Comparison of ENCODE assay signal across 21 cellular contexts in genomic region chr3:128702391-128702790, GRCh38. TPM values are rescaled to one million over a fixed set of nuclear protein-coding genes. Genes with fewer than 3 reads are reported as not detected.
DNase-seq lines count a peak whose midpoint lies in the region; ATAC-seq, FAIRE-seq and TF ChIP-seq lines count a peak whose summit lies in the region.
"Had no signal": no experiment of that assay in that cellular context is flagged by ENCODE, and none has a peak within 500 bp of the region (broad histone marks: within the 10 kb centered on the region; RNA-seq: fewer than 3 reads in every experiment).

No MANE protein-coding gene starts in this region.

- FAIRE-seq in keratinocyte (lab: Jason Lieb, UNC) = no peak
- FAIRE-seq: A204.1, G401.6, H1, RCC 7860 had no signal

- TF ChIP-seq POLR2A in breast epithelium (IDR thresholded peaks at IDR 0.05) = no peak

- H3K9me1 ChIP-seq in keratinocyte (ENCODE audit: control insufficient read depth, extremely low read depth, insufficient read depth, low read length) = no peaks in the 10 kb centered on the region

- H3K27me3 ChIP-seq in mammary epithelial cell (ENCODE audit: insufficient read depth, low read length) (no peaks in the 10 kb centered on the region), breast epithelium (no peaks in the 10 kb centered on the region), OCI-LY3 (ENCODE audit: low read depth, low read length) (no peaks in the 10 kb centered on the region), keratinocyte (ENCODE audit: control insufficient read depth, extremely low read depth, insufficient read depth, low read length) (no peaks in the 10 kb centered on the region)
- H3K27me3 ChIP-seq: MG63, SJCRH30 had no signal

- no peak for DNase-seq in mammary epithelial cell
- DNase-seq in breast epithelium (ENCODE audit: low spot score in 2 of 2) = no peak
- no peak for DNase-seq in keratinocyte (ENCODE audit: low read depth, low spot score)
- DNase-seq in NCI-H345 treated with DMSO at 0.1 percent for 48 hours (lab: John Stamatoyannopoulos, UW; ENCODE audit: unreplicated experiment) = no peak
- DNase-seq in activated gamma-delta T cell treated with Interleukin-2 at 50 U/mL for 16 hours = no peak
- DNase-seq: Caco-2; CD4-positive, alpha-beta T cell; DMS 273 treated with DMSO at 0.1 percent for 48 hours; MG63; NCI-H187; NCI-H226; NCI-H524; NCI-H774; OCI-M1; SJCRH30 had no signal

- dilution Hi-C loops in mammary epithelial cell (cut with HindIII; ENCODE audit: low sequenced_read_pairs) (no loop called here), keratinocyte (cut with MboI; ENCODE audit: extremely low pct_ligation_motif_present, low sequenced_read_pairs) (no loop called here)

- ATAC-seq in HG02885 (IDR thresholded peaks at IDR 0.05; ENCODE audit: poor library complexity, unreplicated experiment) = no peak

- WGBS in mammary epithelial cell (ENCODE audit: low coverage, missing lambda C conversion rate) = 23% methylated on average over 3 of the region's 3 CpGs

- peaks cover 7% of the 10 kb centered on the region for H3K4me1 ChIP-seq in mammary epithelial cell (ENCODE audit: insufficient read depth, low read length)
- no peaks in the 10 kb centered on the region for H3K4me1 ChIP-seq in breast epithelium
- H3K4me1 ChIP-seq in OCI-LY3 (ENCODE audit: low read length) = peaks cover 5% of the 10 kb centered on the region
- peaks cover 3% of the 10 kb centered on the region for H3K4me1 ChIP-seq in keratinocyte (ENCODE audit: control insufficient read depth, extremely low read depth, insufficient read depth, low read length)
- H3K4me1 ChIP-seq: Caco-2, SJCRH30 had no signal

- in situ Hi-C loops in mammary epithelial cell (cut with MboI; ENCODE audit: low sequenced_read_pairs in 2 of 2) = no loop called here

- H3K79me2 ChIP-seq in mammary epithelial cell (ENCODE audit: insufficient read depth, low read length) = no peaks in the 10 kb centered on the region
- no peaks in the 10 kb centered on the region for H3K79me2 ChIP-seq in OCI-LY3 (ENCODE audit: low read length)
- H3K79me2 ChIP-seq in keratinocyte (ENCODE audit: control insufficient read depth, insufficient read depth, low read length) = no peaks in the 10 kb centered on the region

- H3K4me2 ChIP-seq in mammary epithelial cell (ENCODE audit: insufficient read depth, low read depth, low read length) = no peak overlapping the region
- H3K4me2 ChIP-seq in OCI-LY3 (ENCODE audit: low read length) = no peak overlapping the region
- H3K4me2 ChIP-seq in keratinocyte (ENCODE audit: control insufficient read depth, extremely low read depth, insufficient read depth, low read depth, low read length) = peak overlapping the region; percentile 1

- CTCF ChIA-PET in mammary epithelial cell (lab: Charles Lee; ENCODE audit: low non-redundant PET) = interaction anchor here (0.6 kb wide), 1 partner anchor 121 kb away, joined by 9 read pairs; no protein-coding TSS in a partner anchor

- H2AFZ ChIP-seq in mammary epithelial cell (ENCODE audit: low read depth, low read length) = peak overlapping the region; percentile 52
- H2AFZ ChIP-seq in OCI-LY3 (ENCODE audit: low read depth, low read length) = peak overlapping the region; percentile 41; the same call in 1 of the 2 replicates
- H2AFZ ChIP-seq in keratinocyte (ENCODE audit: control insufficient read depth, low read length) = peak overlapping the region; percentile 37

- BruUV-seq in mammary epithelial cell (replicated peaks; lab: Mats Ljungman, UMichigan) = no TSS peak

- H4K20me1 ChIP-seq in mammary epithelial cell (ENCODE audit: insufficient read depth, low read length) = no peaks in the 10 kb centered on the region
- H4K20me1 ChIP-seq in OCI-LY3 (ENCODE audit: insufficient read depth, low read length) = no peaks in the 10 kb centered on the region
- no peaks in the 10 kb centered on the region for H4K20me1 ChIP-seq in keratinocyte (ENCODE audit: control insufficient read depth, extremely low read depth, insufficient read depth, low read length)

- no peaks in the 10 kb centered on the region for H3K9me3 ChIP-seq in mammary epithelial cell (replicated peaks; ENCODE audit: insufficient read depth, low read length)
- H3K9me3 ChIP-seq in breast epithelium = no peaks in the 10 kb centered on the region
- H3K9me3 ChIP-seq in OCI-LY3 (ENCODE audit: insufficient read depth, low read length) = no peaks in the 10 kb centered on the region
- no peaks in the 10 kb centered on the region for H3K9me3 ChIP-seq in keratinocyte (ENCODE audit: control insufficient read depth, low read depth, low read length)
- H3K9me3 ChIP-seq: Caco-2, MG63, SJCRH30 had no signal

- intact Hi-C loops in mammary epithelial cell (cut with micrococcal nuclease) (no loop called here), breast epithelium (cut with DNase I; ENCODE audit: low total_unique reads) (no loop called here)

- H3K27ac ChIP-seq in mammary epithelial cell (ENCODE audit: insufficient read depth, low read depth, low read length) (no peak overlapping the region), breast epithelium (no peak overlapping the region), OCI-LY3 (ENCODE audit: low read length) (no peak overlapping the region), keratinocyte (ENCODE audit: control insufficient read depth, insufficient read depth, low read length) (no peak overlapping the region)
- H3K27ac ChIP-seq: SJCRH30 had no signal

- H3K36me3 ChIP-seq in mammary epithelial cell (ENCODE audit: insufficient read depth, low read length) = no peaks in the 10 kb centered on the region
- H3K36me3 ChIP-seq in breast epithelium = no peaks in the 10 kb centered on the region
- H3K36me3 ChIP-seq in OCI-LY3 (replicated peaks; ENCODE audit: low read depth, low read length) = no peaks in the 10 kb centered on the region
- H3K36me3 ChIP-seq in keratinocyte (ENCODE audit: control insufficient read depth in 2 of 2, extremely low read depth in 1 of 2, insufficient read depth in 2 of 2, low read length in 2 of 2) = no peaks in the 10 kb centered on the region
- H3K36me3 ChIP-seq: MG63, SJCRH30 had no signal

- H3K4me3 ChIP-seq in mammary epithelial cell (replicated peaks in 1 of 3; ENCODE audit: insufficient read depth in 1 of 3, low read depth in 2 of 3, low read length in 3 of 3) = no peak overlapping the region
- H3K4me3 ChIP-seq in breast epithelium = no peak overlapping the region
- H3K4me3 ChIP-seq in OCI-LY3 (ENCODE audit: low read length) = no peak overlapping the region
- H3K4me3 ChIP-seq in keratinocyte (ENCODE audit: control insufficient read depth in 2 of 3, extremely low read depth in 1 of 3, insufficient read depth in 2 of 3, low read depth in 1 of 3, low read length in 3 of 3) = no peak overlapping the region
- H3K4me3 ChIP-seq: MG63, SJCRH30 had no signal

- H3K9ac ChIP-seq in mammary epithelial cell (ENCODE audit: insufficient read depth, low read length) (no peak overlapping the region), OCI-LY3 (ENCODE audit: low read length) (no peak overlapping the region), keratinocyte (ENCODE audit: control insufficient read depth, extremely low read depth, insufficient read depth, low read length) (no peak overlapping the region)

- TF ChIP-seq CTCF in mammary epithelial cell (conservative IDR thresholded peaks at IDR 0.05 in 1 of 2, IDR thresholded peaks at IDR 0.05 in 1 of 2; ENCODE audit: extremely low read depth in 1 of 2, insufficient read depth in 1 of 2, low read depth in 1 of 2, low read length in 2 of 2) (no peak), breast epithelium (IDR thresholded peaks at IDR 0.05) (no peak), OCI-LY3 (IDR thresholded peaks at IDR 0.05; ENCODE audit: low read depth, low read length) (no peak), keratinocyte (optimal IDR thresholded peaks at IDR 0.05 in 1 of 3, IDR thresholded peaks at IDR 0.05 in 1 of 3, conservative IDR thresholded peaks at IDR 0.05 in 1 of 3; ENCODE audit: extremely low read depth in 1 of 3, insufficient read depth in 2 of 3, low read length in 3 of 3) (no peak)

RNA-seq across cellular contexts. Expression of gene RAB7A, which starts 23.6 kb away (rescaled TPM):
- 100 to 1,000 TPM in 1 of 2 donors, 10 to 100 TPM in 1; 76.7 to 352 TPM for total RNA-seq in mammary epithelial cell
- polyA plus RNA-seq in mammary epithelial cell = 353 TPM
- polyA minus RNA-seq in mammary epithelial cell = 404 TPM
- total RNA-seq in breast epithelium = 100 to 1,000 TPM; 105 to 114 (median 110) TPM
- 358 to 416 TPM (median 364 TPM) in 3 replicates for polyA plus RNA-seq in keratinocyte
- 1,127 TPM for polyA plus RNA-seq in keratinocyte (2011; ENCODE audit: low read depth)
- polyA plus RNA-seq in keratinocyte (2011; cell fraction: cytosol; rRNA removed) = 365 and 582 TPM in 2 replicates
- 384 and 396 TPM in 2 replicates for polyA plus RNA-seq in keratinocyte (2011; cell fraction: nucleus; rRNA removed)
- polyA plus RNA-seq in keratinocyte (2012; ENCODE audit: low replicate concordance) = 255 and 352 TPM in 2 replicates
- 220 to 415 TPM (median 235 TPM) in 3 replicates for polyA minus RNA-seq in keratinocyte
- 156 TPM for polyA minus RNA-seq in keratinocyte (2011; cell fraction: cytosol; rRNA and poly(A)+ RNA removed)
- polyA minus RNA-seq in keratinocyte (2011; cell fraction: nucleus; rRNA and poly(A)+ RNA removed) = 87.3 and 180 TPM in 2 replicates

RNA-seq across cellular contexts. Expression of gene RPN1, which starts 51.8 kb away (rescaled TPM):
- 100 to 1,000 TPM; 206 to 305 TPM for total RNA-seq in mammary epithelial cell
- polyA plus RNA-seq in mammary epithelial cell = 317 TPM
- 414 TPM for polyA minus RNA-seq in mammary epithelial cell
- 100 to 1,000 TPM; 237 to 285 (median 240) TPM for total RNA-seq in breast epithelium
- 304 to 350 TPM (median 307 TPM) in 3 replicates for polyA plus RNA-seq in keratinocyte
- 94.6 TPM for polyA plus RNA-seq in keratinocyte (2011; ENCODE audit: low read depth)
- polyA plus RNA-seq in keratinocyte (2011; cell fraction: cytosol; rRNA removed) = 167 and 222 TPM in 2 replicates
- polyA plus RNA-seq in keratinocyte (2011; cell fraction: nucleus; rRNA removed) = 227 and 241 TPM in 2 replicates
- polyA plus RNA-seq in keratinocyte (2012; ENCODE audit: low replicate concordance) = 133 and 190 TPM in 2 replicates
- polyA minus RNA-seq in keratinocyte = 318 to 435 TPM (median 428 TPM) in 3 replicates
- 288 TPM for polyA minus RNA-seq in keratinocyte (2011; cell fraction: cytosol; rRNA and poly(A)+ RNA removed)
- polyA minus RNA-seq in keratinocyte (2011; cell fraction: nucleus; rRNA and poly(A)+ RNA removed) = 237 and 309 TPM in 2 replicates
